ENCODE assay signal across 8 cellular contexts in the genomic region with DNA sequence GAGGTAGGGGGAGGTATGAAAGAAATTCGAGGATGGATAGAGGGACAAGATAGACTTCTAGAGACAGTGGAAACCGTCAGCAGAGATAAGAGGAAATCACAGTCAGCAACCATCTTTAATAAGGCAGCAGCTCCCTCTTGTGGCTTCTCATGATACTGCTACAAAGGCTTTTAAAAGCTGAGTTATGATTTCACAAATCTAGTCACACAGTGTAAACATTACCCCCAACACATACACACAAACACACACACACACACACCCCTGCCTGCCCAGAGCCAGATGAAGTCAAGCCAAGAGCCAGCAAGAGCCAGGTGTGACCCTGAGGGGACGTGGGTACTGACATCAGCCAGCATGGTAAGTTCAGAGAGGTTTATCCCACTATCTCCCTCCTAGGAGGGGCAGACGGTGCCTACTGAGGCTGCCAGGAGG. TPM values are rescaled to one million over a fixed set of nuclear protein-coding genes. Genes with fewer than 3 reads are reported as not detected.
DNase-seq lines count a peak whose midpoint lies in the region; ATAC-seq and TF ChIP-seq lines count a peak whose summit lies in the region.

No MANE protein-coding gene starts in this region.

- H2AK5ac ChIP-seq in mesendoderm (ENCODE audit: low read length): no peak overlapping the region

- no peak overlapping the region for H3K27ac ChIP-seq in effector memory CD4-positive, alpha-beta T cell (ENCODE audit: insufficient read depth, low read length, poor library complexity, severe bottlenecking)
- no peak overlapping the region for H3K27ac ChIP-seq in mesendoderm (ENCODE audit: low read depth, low read length)

- WGBS in mesendoderm (ENCODE audit: extremely low coverage, insufficient coverage, low lambda C conversion rate): no CpG with 5 or more reads among the region's 4 CpGs

- no peaks in the 10 kb centered on the region for H3K36me3 ChIP-seq in effector memory CD4-positive, alpha-beta T cell (ENCODE audit: control insufficient read depth, insufficient read depth, low read length)
- H3K36me3 ChIP-seq in mesendoderm (ENCODE audit: control insufficient read depth, insufficient read depth, low read length): no peaks in the 10 kb centered on the region

- TF ChIP-seq CTCF in GM20000 (IDR thresholded peaks at IDR 0.05; ENCODE audit: extremely low read depth, missing control alignments): peak; percentile 42

- peak; percentile 81 for DNase-seq in AG08395 (ENCODE audit: low spot score)
- peak; percentile 85 for DNase-seq in GM20000 (ENCODE audit: low spot score)
- peak; percentile 45 to 67 for DNase-seq in NCI-H446 (lab: John Stamatoyannopoulos, UW)
- peak; percentile 31 to 66 for DNase-seq in activated CD4-positive, alpha-beta T cell treated with anti-CD3 and anti-CD28 coated beads for 4 hours
- peak in 2 of 3 donors; percentile 17 to 44 for DNase-seq in effector memory CD4-positive, alpha-beta T cell
- DNase-seq in mesendoderm: peak; percentile 71
- peak; percentile 8 for DNase-seq in stimulated activated naive CD4-positive, alpha-beta T cell treated with Interleukin-2 at 50 U/mL for 16 hours (lab: John Stamatoyannopoulos, UW)

- H3K4ac ChIP-seq in mesendoderm (ENCODE audit: low read depth, low read length): no peak overlapping the region

- H3K18ac ChIP-seq in mesendoderm (ENCODE audit: low read length): no peak overlapping the region

- no peaks in the 10 kb centered on the region for H3K9me3 ChIP-seq in effector memory CD4-positive, alpha-beta T cell (ENCODE audit: control insufficient read depth, low read length)

- no peak overlapping the region for H2BK15ac ChIP-seq in mesendoderm (replicated peaks; ENCODE audit: low read depth)

- H3K56ac ChIP-seq in mesendoderm (ENCODE audit: low read length): no peak overlapping the region

- no peak for ATAC-seq in GM21723 (IDR thresholded peaks at IDR 0.05; ENCODE audit: unreplicated experiment)

- H3K9ac ChIP-seq in mesendoderm (ENCODE audit: low read length): no peak overlapping the region

- H3K23ac ChIP-seq in mesendoderm (ENCODE audit: low read length): no peak overlapping the region

- H3K79me2 ChIP-seq in mesendoderm (ENCODE audit: control insufficient read depth, insufficient read depth, low read length): no peaks in the 10 kb centered on the region

- H2BK120ac ChIP-seq in mesendoderm (ENCODE audit: low read depth, low read length): no peak overlapping the region

- H3K79me1 ChIP-seq in mesendoderm (ENCODE audit: low read length): no peaks in the 10 kb centered on the region

- no peak overlapping the region for H4K5ac ChIP-seq in mesendoderm (ENCODE audit: low read length)

- H3K27me3 ChIP-seq in effector memory CD4-positive, alpha-beta T cell (replicated peaks; ENCODE audit: control insufficient read depth, insufficient read depth, low read length, poor library complexity, severe bottlenecking): no peaks in the 10 kb centered on the region
- H3K27me3 ChIP-seq in mesendoderm (ENCODE audit: insufficient read depth, low read length, poor library complexity): no peaks in the 10 kb centered on the region

- H3K4me1 ChIP-seq in effector memory CD4-positive, alpha-beta T cell (ENCODE audit: control insufficient read depth, insufficient read depth, low read length, poor library complexity, severe bottlenecking): no peaks in the 10 kb centered on the region
- H3K4me1 ChIP-seq in mesendoderm (ENCODE audit: control insufficient read depth, low read depth, low read length): no peaks in the 10 kb centered on the region

- no peak overlapping the region for H3K4me2 ChIP-seq in mesendoderm (ENCODE audit: low read length)

- H2BK5ac ChIP-seq in mesendoderm (ENCODE audit: low read length): no peak overlapping the region

- H3K4me3 ChIP-seq in effector memory CD4-positive, alpha-beta T cell (ENCODE audit: insufficient read depth, low read depth, low read length, poor library complexity, severe bottlenecking): no peak overlapping the region
- H3K4me3 ChIP-seq in mesendoderm (ENCODE audit: low read length): no peak overlapping the region

- no peak overlapping the region for H4K8ac ChIP-seq in mesendoderm (ENCODE audit: low read depth, low read length)

RNA-seq across cellular contexts. Expression of a gene that starts 16.4 kb away (rescaled TPM):
- polyA plus RNA-seq in mesendoderm (2013, experiment 1 of 2): not detected
- 0.08 TPM for polyA plus RNA-seq in mesendoderm (2013, experiment 2 of 2)

RNA-seq across cellular contexts. Expression of a gene that starts 18.9 kb away (rescaled TPM):
- not detected for polyA plus RNA-seq in mesendoderm (2013, experiment 1 of 2)
- polyA plus RNA-seq in mesendoderm (2013, experiment 2 of 2): 0.03 TPM

RNA-seq across cellular contexts. Expression of a gene that starts 44.8 kb away (rescaled TPM):
- polyA plus RNA-seq in mesendoderm (2013, experiment 1 of 2): 6.6 TPM
- 6.7 TPM for polyA plus RNA-seq in mesendoderm (2013, experiment 2 of 2)

Comparison
In these comparisons a context has a peak if more than half of its experiments do, and no peak if none do; other contexts are left out.
1. DNase-seq: peak in every context shown above with its lines; median percentile 85 in GM20000; 81 in AG08395; 71 in mesendoderm; 56 in NCI-H446; 48 in activated CD4-positive, alpha-beta T cell treated with anti-CD3 and anti-CD28 coated beads for 4 hours; 30 in effector memory CD4-positive, alpha-beta T cell; 8 in stimulated activated naive CD4-positive, alpha-beta T cell treated with Interleukin-2 at 50 U/mL for 16 hours.